13 cellular contexts compared by ENCODE assay signal in genomic region chr5:149471406-149472183, GRCh38.
DNase-seq lines count a peak whose midpoint lies in the region; ATAC-seq, FAIRE-seq and TF ChIP-seq lines count a peak whose summit lies in the region.
"Had no signal": no experiment of that assay in that cellular context is flagged by ENCODE, and none has a peak within 500 bp of the region (broad histone marks: within the 10 kb centered on the region; RNA-seq: fewer than 3 reads in every experiment).

No MANE protein-coding gene starts in this region.

- POLR2A ChIA-PET in A549 (lab: Yijun Ruan, JAX) = interaction anchor here (1.5 kb wide), 1 partner anchor 15 kb away, joined by 4 read pairs; no protein-coding TSS in a partner anchor
- POLR2A ChIA-PET in GM10248 (lab: Yijun Ruan, JAX) = no interaction called here

- no peak for TF ChIP-seq EP300 in A549 (IDR thresholded peaks at IDR 0.05)

- H3K4me3 ChIP-seq in A549 = no peak overlapping the region
- H3K4me3 ChIP-seq in esophagus squamous epithelium = no peak overlapping the region
- H3K4me3 ChIP-seq in mucosa of descending colon = no peak overlapping the region
- H3K4me3 ChIP-seq: spleen had no signal

- TF ChIP-seq RAD21 in A549 (conservative IDR thresholded peaks at IDR 0.05 in 1 of 2, IDR thresholded peaks at IDR 0.05 in 1 of 2) = no peak

- intact Hi-C loops in esophagus squamous epithelium (cut with DNase I) (no loop called here), mucosa of descending colon (cut with DNase I, micrococcal nuclease) (no loop called here)

- CTCF ChIA-PET in A549 (lab: Yijun Ruan, JAX) (interaction anchor here (1.5 to 17.8 kb wide), 5 partner anchors 11 to 93 kb away, joined by 5 to 179 read pairs (median 8); partner anchors contain the start of gene CSNK1A1), GM10248 (lab: Yijun Ruan, JAX) (interaction anchor here (2.2 kb wide), 1 partner anchor 93 kb away, joined by 5 read pairs; no protein-coding TSS in a partner anchor)

- H3K4me1 ChIP-seq in A549 (peaks cover 28% of the 10 kb centered on the region), esophagus squamous epithelium (peaks cover 21 to 56% (median 29%) of the 10 kb centered on the region in 3 donors), mucosa of descending colon (ENCODE audit: low read depth) (peaks cover 20% of the 10 kb centered on the region)

- FAIRE-seq in A549 (lab: Jason Lieb, UNC) (no peak), RCC 7860 (lab: Jason Lieb, UNC) (peak; percentile 70)

- no peaks in the 10 kb centered on the region for H3K27me3 ChIP-seq in esophagus squamous epithelium
- H3K27me3 ChIP-seq: spleen had no signal

- 44% methylated on average over 15 of the region's 15 CpGs for WGBS in A549 (ENCODE audit: missing lambda C conversion rate)
- 52 to 55% methylated on average over 12 to 15 of the region's 15 CpGs for whole genome bisulfite sequencing in esophagus squamous epithelium, 2 donors

- TF ChIP-seq CTCF in A549 (IDR thresholded peaks at IDR 0.05) (no peak), esophagus squamous epithelium (IDR thresholded peaks at IDR 0.05) (no peak), mucosa of descending colon (IDR thresholded peaks at IDR 0.05) (no peak), GM10248 (IDR thresholded peaks at IDR 0.05; ENCODE audit: control extremely low read depth, extremely low read depth, low read depth, missing control alignments) (no peak)

- peak overlapping the region; percentile 79 to 80 for H3K27ac ChIP-seq in A549
- peak overlapping the region; percentile 58 to 80 (median 68) for H3K27ac ChIP-seq in esophagus squamous epithelium

- TF ChIP-seq POLR2A in A549 (IDR thresholded peaks at IDR 0.05; ENCODE audit: low read length) (no peak), esophagus squamous epithelium (IDR thresholded peaks at IDR 0.05) (no peak)

- peak overlapping the region; percentile 68 for H3K4me2 ChIP-seq in A549

- DNase-seq in A549 (ENCODE audit: low read depth in 1 of 2, low spot score in 1 of 2) (peak; percentile 58 to 84), RCC 7860 (ENCODE audit: low spot score) (peak; percentile 81), esophagus squamous epithelium (lab: John Stamatoyannopoulos, UW) (no peak), mucosa of descending colon (peak; percentile 81 to 84 (median 83)), GM10248 (ENCODE audit: extremely low spot score) (no peak), midbrain (lab: John Stamatoyannopoulos, UW) (no peak)
- DNase-seq: ACHN; activated T-cell treated with anti-CD3 and anti-CD28 coated beads, Interleukin-2, amount 50 U/mL, for 48 hours; Kasumi-1; spleen; stimulated activated naive CD4-positive, alpha-beta T cell had no signal

- no peaks in the 10 kb centered on the region for H3K36me3 ChIP-seq in esophagus squamous epithelium
- no peaks in the 10 kb centered on the region for H3K36me3 ChIP-seq in mucosa of descending colon (ENCODE audit: low read depth)
- H3K36me3 ChIP-seq: spleen had no signal

- ATAC-seq in A549 = peak; percentile 90 to 93
- ATAC-seq in mucosa of descending colon = peak; percentile 93
- no peak for ATAC-seq in GM19463 (IDR thresholded peaks at IDR 0.05; ENCODE audit: unreplicated experiment)
- ATAC-seq in HG03571 (IDR thresholded peaks at IDR 0.05; ENCODE audit: unreplicated experiment) = no peak

- H3K9me3 ChIP-seq in A549 (no peaks in the 10 kb centered on the region), esophagus squamous epithelium (no peaks in the 10 kb centered on the region), mucosa of descending colon (no peaks in the 10 kb centered on the region)
- H3K9me3 ChIP-seq: spleen had no signal

TF ChIP-seq in A549, 52 proteins besides CTCF, POLR2A, EP300 and RAD21:
- TF ChIP-seq EHF (CRISPR knock-in tag; IDR thresholded peaks at IDR 0.05) = no peak
- TF ChIP-seq PHF8 (IDR thresholded peaks at IDR 0.05; ENCODE audit: borderline replicate concordance, low read depth) = no peak
- TF ChIP-seq HEYL (CRISPR knock-in tag; IDR thresholded peaks at IDR 0.05) = no peak
- TF ChIP-seq GATA3 (IDR thresholded peaks at IDR 0.05; ENCODE audit: borderline replicate concordance) = no peak
- TF ChIP-seq MAFK (IDR thresholded peaks at IDR 0.05; ENCODE audit: partially characterized antibody) = peak; percentile 92
- no peak for TF ChIP-seq BHLHE40 (IDR thresholded peaks at IDR 0.05; ENCODE audit: low read depth, low read length)
- TF ChIP-seq SMC3 (IDR thresholded peaks at IDR 0.05) = no peak
TF ChIP-seq in A549: peak in this region for 1.

Comparison
In these comparisons a context has a peak if more than half of its experiments do, and no peak if none do; other contexts are left out.
1. ATAC-seq: peak in A549 (2 of 2) and mucosa of descending colon (single experiment); none in GM19463 (single experiment) and HG03571 (single experiment).
2. DNase-seq: peak in A549 (2 of 2), RCC 7860 (single experiment) and mucosa of descending colon (3 of 3); none in esophagus squamous epithelium (single experiment), GM10248 (single experiment) and midbrain (single experiment).